1 cellular context compared by ENCODE assay signal in genomic region chr19:10009269-10009665, GRCh38.
TF ChIP-seq lines count a peak whose summit lies in the region.

No MANE protein-coding gene starts in this region.

TF ChIP-seq in HEK293, 187 proteins besides CTCF, POLR2A, EP300 and RAD21 (continued from another document):
- TF ChIP-seq ZNF449 (tag by site-specific recombination; IDR thresholded peaks at IDR 0.05) (peak; percentile 71; the same call in 1 of the 2 replicates), ZBTB17 (tag by site-specific recombination; IDR thresholded peaks at IDR 0.05) (no peak), ZNF639 (tag by site-specific recombination; IDR thresholded peaks at IDR 0.05) (no peak), ZSCAN5A (tag by site-specific recombination; IDR thresholded peaks at IDR 0.05) (no peak), ZNF341 (tag by site-specific recombination; IDR thresholded peaks at IDR 0.05; ENCODE audit: low read depth) (no peak), ZBTB48 (tag by site-specific recombination; IDR thresholded peaks at IDR 0.05) (0 out of 2 replicates have a peak, but pooled peaks have one; percentile 2), ZNF19 (tag by site-specific recombination; IDR thresholded peaks at IDR 0.05; ENCODE audit: low read depth) (no peak), SP7 (tag by site-specific recombination; IDR thresholded peaks at IDR 0.05) (no peak), ZNF311 (tag by site-specific recombination; IDR thresholded peaks at IDR 0.05; ENCODE audit: borderline replicate concordance) (no peak), BCL11A (tag by site-specific recombination; IDR thresholded peaks at IDR 0.05; ENCODE audit: low read depth) (no peak), ZSCAN23 (tag by site-specific recombination; IDR thresholded peaks at IDR 0.05) (0 out of 2 replicates have a peak, but pooled peaks have one; percentile 29), ZNF791 (tag by site-specific recombination; IDR thresholded peaks at IDR 0.05) (no peak), ZNF354C (tag by site-specific recombination; IDR thresholded peaks at IDR 0.05; ENCODE audit: borderline replicate concordance, low read depth) (no peak), SETDB1 (IDR thresholded peaks at IDR 0.05; ENCODE audit: insufficient read length, low read length) (no peak)
